26 cellular contexts compared by ENCODE assay signal in the genomic region with DNA sequence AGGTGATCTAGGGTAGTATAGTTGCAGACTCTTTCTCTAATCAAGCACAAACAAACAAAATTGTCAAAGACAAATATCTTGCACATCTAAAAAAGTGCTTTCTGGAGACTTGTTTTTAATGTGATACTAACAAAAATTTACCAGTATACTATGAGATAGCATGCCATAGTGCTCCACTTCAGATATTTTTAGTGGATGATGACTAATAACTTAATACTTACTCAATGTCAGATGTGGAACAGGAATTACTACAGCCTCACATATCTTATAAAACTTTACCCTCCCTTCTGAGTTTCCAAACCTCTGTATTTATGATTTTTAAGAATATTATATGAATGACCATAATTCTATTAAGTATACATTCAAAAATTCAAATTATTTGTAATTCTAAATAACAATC.
A peak's percentile ranks its signal among the peaks of the same experiment; 100 is the strongest.
DNase-seq lines count a peak whose midpoint lies in the region; ATAC-seq, FAIRE-seq and TF ChIP-seq lines count a peak whose summit lies in the region.
"Had no signal": no experiment of that assay in that cellular context is flagged by ENCODE, and none has a peak within 500 bp of the region (broad histone marks: within the 10 kb centered on the region; RNA-seq: fewer than 3 reads in every experiment).

No MANE protein-coding gene starts in this region.

- no peak for TF ChIP-seq POLR2A in heart left ventricle (IDR thresholded peaks at IDR 0.05)

- intact Hi-C loops in PC-3 (cut with micrococcal nuclease), result loop anchor here (5.0 to 10.0 kb wide), 2 partner anchors 130 to 322 kb away; no protein-coding TSS in a partner anchor
- intact Hi-C loops in left lung (cut with DNase I), result no loop called here
- intact Hi-C loops in heart left ventricle (cut with DNase I), result no loop called here

- H3K27me3 Mint-ChIP-seq in WTC11 (ENCODE audit: low read depth), result no peaks in the 10 kb centered on the region
- H3K27me3 Mint-ChIP-seq: CD4-positive, alpha-beta memory T cell had no signal

- H2AFZ ChIP-seq in PC-3 (ENCODE audit: low read length), result no peak overlapping the region
- H2AFZ ChIP-seq: GM23338 had no signal

- H3K4me3 ChIP-seq in PC-3 (ENCODE audit: low read length) (no peak overlapping the region), epithelial cell of esophagus (ENCODE audit: low read length) (no peak overlapping the region), left lung (no peak overlapping the region), heart left ventricle (no peak overlapping the region)
- H3K4me3 ChIP-seq: A549, GM12878, GM23338, HAP-1 had no signal

- H3K9me3 ChIP-seq in PC-3 (ENCODE audit: low read length) (no peaks in the 10 kb centered on the region), left lung (no peaks in the 10 kb centered on the region), heart left ventricle (no peaks in the 10 kb centered on the region)
- H3K9me3 ChIP-seq: A549, Caco-2, HAP-1 had no signal

- peak; percentile 48 for FAIRE-seq in A204.1 (lab: Jason Lieb, UNC)
- FAIRE-seq: A549, GM12878, HepG2 had no signal

- H3K9me2 ChIP-seq in PC-3 (replicated peaks; ENCODE audit: low read length), result no peaks in the 10 kb centered on the region

- no peak overlapping the region for H3K4me2 ChIP-seq in PC-3 (ENCODE audit: low read length)
- H3K4me2 ChIP-seq: A549, GM23338 had no signal

- H3K27ac Mint-ChIP-seq in WTC11, result no peak overlapping the region
- H3K27ac Mint-ChIP-seq: CD4-positive, alpha-beta memory T cell; GM23338 had no signal

- H3K9ac ChIP-seq in PC-3 (ENCODE audit: low read length), result no peak overlapping the region

- DNase-seq in PC-3 (peak; percentile 13), epithelial cell of esophagus (ENCODE audit: low read depth) (peak; percentile 40), left lung (no peak), heart left ventricle (no peak), COLO829 (ENCODE audit: low spot score) (no peak), WTC11 (ENCODE audit: low spot score) (no peak)
- DNase-seq: Caco-2; CD4-positive, alpha-beta memory T cell; GDM1; Karpas-422; MV-4-11; NCI-H146; NCI-H1930; NCI-H2107; NCI-H524 treated with DMSO at 0.1 percent for 48 hours; NK-92 treated with Interleukin-12 subunit alpha and Interleukin-12 subunit beta, amount 100 ng/mL, for 24 hours; RPMI8226; SHP77; SW 1271 had no signal

- H3K36me3 ChIP-seq in PC-3 (ENCODE audit: low read depth, low read length) (no peaks in the 10 kb centered on the region), left lung (no peaks in the 10 kb centered on the region), heart left ventricle (no peaks in the 10 kb centered on the region)
- H3K36me3 ChIP-seq: HAP-1 had no signal

- no peaks in the 10 kb centered on the region for H3K9me3 Mint-ChIP-seq in WTC11
- H3K9me3 Mint-ChIP-seq: CD4-positive, alpha-beta memory T cell; GM23338 had no signal

- H3K27me3 ChIP-seq in PC-3 (ENCODE audit: low read length) (no peaks in the 10 kb centered on the region), left lung (no peaks in the 10 kb centered on the region), heart left ventricle (no peaks in the 10 kb centered on the region)

- POLR2A ChIA-PET in PC-3 (lab: Charles Lee; ENCODE audit: unreplicated experiment) (no interaction called here), WTC11 (lab: Charles Lee) (no interaction called here)

- H3K79me2 ChIP-seq in PC-3 (ENCODE audit: low read length), result no peaks in the 10 kb centered on the region

- H3F3A ChIP-seq in PC-3 (ENCODE audit: low read length, unreplicated experiment), result no peaks in the 10 kb centered on the region

- H3K4me1 ChIP-seq in PC-3 (ENCODE audit: insufficient read depth, low read length) (no peaks in the 10 kb centered on the region), left lung (no peaks in the 10 kb centered on the region), heart left ventricle (no peaks in the 10 kb centered on the region)
- H3K4me1 ChIP-seq: A549, Caco-2 had no signal

- no peaks in the 10 kb centered on the region for H4K20me1 ChIP-seq in PC-3 (ENCODE audit: low read length)

- TF ChIP-seq CTCF in PC-3 (conservative IDR thresholded peaks at IDR 0.05; ENCODE audit: low read depth, low read length), result no peak
- TF ChIP-seq CTCF in epithelial cell of esophagus (IDR thresholded peaks at IDR 0.05; ENCODE audit: insufficient read depth, low read depth, low read length, missing control alignments), result no peak
- TF ChIP-seq CTCF in left lung (IDR thresholded peaks at IDR 0.05), result no peak
- no peak for TF ChIP-seq CTCF in heart left ventricle (IDR thresholded peaks at IDR 0.05)
- no peak for TF ChIP-seq CTCF in WTC11 (IDR thresholded peaks at IDR 0.05)

- H3K36me3 Mint-ChIP-seq in WTC11, result no peaks in the 10 kb centered on the region
- H3K36me3 Mint-ChIP-seq: CD4-positive, alpha-beta memory T cell had no signal

- ATAC-seq in PC-3 (peak; percentile 96), left lung (peak; percentile 33), heart left ventricle (no peak), WTC11 (no peak)
- ATAC-seq: A549, GM12878, GM23338, HepG2 had no signal

- H3K27ac ChIP-seq in PC-3 (ENCODE audit: low read length), result no peak overlapping the region
- no peak overlapping the region for H3K27ac ChIP-seq in left lung
- no peak overlapping the region for H3K27ac ChIP-seq in heart left ventricle
- H3K27ac ChIP-seq: A549, HL-60 had no signal

- no peaks in the 10 kb centered on the region for H3K4me1 Mint-ChIP-seq in WTC11
- H3K4me1 Mint-ChIP-seq: CD4-positive, alpha-beta memory T cell; GM23338 had no signal

- CTCF ChIA-PET in PC-3 (lab: Charles Lee), result no interaction called here
- CTCF ChIA-PET in WTC11 (lab: Charles Lee), result no interaction called here

- no peak overlapping the region for H3K4me3 Mint-ChIP-seq in WTC11
- H3K4me3 Mint-ChIP-seq: CD4-positive, alpha-beta memory T cell; GM23338 had no signal

- BruUV-seq in PC-3 (replicated peaks; lab: Mats Ljungman, UMichigan), result no TSS peak

TF ChIP-seq in WTC11, 78 proteins besides CTCF, POLR2A, EP300 and RAD21:
- no peak for TF ChIP-seq CREM (CRISPR knock-in tag; IDR thresholded peaks at IDR 0.05)
- TF ChIP-seq, protein P1, sequence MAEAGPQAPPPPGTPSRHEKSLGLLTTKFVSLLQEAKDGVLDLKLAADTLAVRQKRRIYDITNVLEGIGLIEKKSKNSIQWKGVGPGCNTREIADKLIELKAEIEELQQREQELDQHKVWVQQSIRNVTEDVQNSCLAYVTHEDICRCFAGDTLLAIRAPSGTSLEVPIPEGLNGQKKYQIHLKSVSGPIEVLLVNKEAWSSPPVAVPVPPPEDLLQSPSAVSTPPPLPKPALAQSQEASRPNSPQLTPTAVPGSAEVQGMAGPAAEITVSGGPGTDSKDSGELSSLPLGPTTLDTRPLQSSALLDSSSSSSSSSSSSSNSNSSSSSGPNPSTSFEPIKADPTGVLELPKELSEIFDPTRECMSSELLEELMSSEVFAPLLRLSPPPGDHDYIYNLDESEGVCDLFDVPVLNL (CRISPR knock-in tag; IDR thresholded peaks at IDR 0.05; ENCODE audit: borderline replicate concordance, low read depth), result no peak
- TF ChIP-seq ELF4 (CRISPR knock-in tag; IDR thresholded peaks at IDR 0.05; ENCODE audit: low read depth), result no peak

Comparison
In these comparisons a context has a peak if more than half of its experiments do, and no peak if none do; other contexts are left out.
1. ATAC-seq: peak in PC-3 (single experiment) and left lung (single experiment); none in heart left ventricle (0 of 4) and WTC11 (single experiment).
2. DNase-seq: peak in PC-3 (single experiment) and epithelial cell of esophagus (single experiment); none in left lung (0 of 2), heart left ventricle (0 of 5), COLO829 (single experiment) and WTC11 (single experiment).